Comparison of ENCODE assay signal across 11 cellular contexts in the genomic region with DNA sequence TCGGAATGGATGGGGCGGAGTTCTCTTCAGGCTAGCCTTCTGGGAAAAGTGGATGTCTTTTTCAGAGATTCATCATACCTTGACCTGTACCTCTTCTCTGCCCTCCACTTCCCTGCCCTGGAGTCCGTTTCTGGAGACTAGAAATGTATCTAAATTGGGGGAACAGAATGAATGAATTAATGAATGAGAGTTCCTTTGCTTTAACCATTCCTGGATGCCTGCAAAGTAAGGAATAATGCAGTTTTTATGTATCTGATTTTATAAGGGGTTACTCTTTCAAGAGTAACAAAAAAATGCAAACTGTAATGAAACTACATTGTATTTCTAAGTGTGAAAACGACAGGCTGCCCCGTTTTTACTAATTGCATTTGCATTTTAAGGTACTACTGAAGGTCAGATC. TPM values are rescaled to one million over a fixed set of nuclear protein-coding genes. Genes with fewer than 3 reads are reported as not detected.
A peak's percentile ranks its signal among the peaks of the same experiment; 100 is the strongest.
DNase-seq lines count a peak whose midpoint lies in the region; TF ChIP-seq lines count a peak whose summit lies in the region.
"Had no signal": no experiment of that assay in that cellular context is flagged by ENCODE, and none has a peak within 500 bp of the region (broad histone marks: within the 10 kb centered on the region; RNA-seq: fewer than 3 reads in every experiment).

No MANE protein-coding gene starts in this region.

- H3K27ac ChIP-seq in GM23248 (no peak overlapping the region), brain microvascular endothelial cell (no peak overlapping the region), iPS-18a (ENCODE audit: low read length) (no peak overlapping the region), sigmoid colon (no peak overlapping the region)

- in situ Hi-C loops in GM23248 (cut with MboI) (no loop called here), brain microvascular endothelial cell (cut with HindIII; ENCODE audit: low pct_ligation_motif_present, low sequenced_read_pairs) (no loop called here)

- peaks cover 38% of the 10 kb centered on the region for H3K4me1 ChIP-seq in GM23248 (ENCODE audit: insufficient read depth)
- peaks cover 11% of the 10 kb centered on the region for H3K4me1 ChIP-seq in iPS-18a (ENCODE audit: control insufficient read depth, low read depth, low read length)
- H3K4me1 ChIP-seq in sigmoid colon, result peaks cover 0 to 46% (median 42%) of the 10 kb centered on the region in 4 donors

- peaks cover 46% of the 10 kb centered on the region for H3F3A ChIP-seq in GM23248 (ENCODE audit: insufficient read depth)

- intact Hi-C loops in sigmoid colon (cut with DNase I), result no loop called here

- no peak overlapping the region for H2AFZ ChIP-seq in GM23248

- no peak for TF ChIP-seq EP300 in sigmoid colon (IDR thresholded peaks at IDR 0.05)

- H3K36me3 ChIP-seq in GM23248 (ENCODE audit: low read depth) (peaks cover 7% of the 10 kb centered on the region; the same call in 1 of the 2 replicates), brain microvascular endothelial cell (replicated peaks) (no peaks in the 10 kb centered on the region), iPS-18a (ENCODE audit: control insufficient read depth, low read depth, low read length) (no peaks in the 10 kb centered on the region), sigmoid colon (no peaks in the 10 kb centered on the region)

- peak overlapping the region; percentile 92 for H3K4me3 ChIP-seq in GM23248
- peak overlapping the region; percentile 61 for H3K4me3 ChIP-seq in brain microvascular endothelial cell (ENCODE audit: low read depth, low read length)
- H3K4me3 ChIP-seq in iPS-18a (ENCODE audit: low read length), result peak overlapping the region; percentile 95
- peak overlapping the region in 3 of 4 donors; percentile 67 to 85 (median 72) for H3K4me3 ChIP-seq in sigmoid colon

- H3K79me2 ChIP-seq in GM23248 (ENCODE audit: insufficient read depth), result peaks cover 67% of the 10 kb centered on the region

- TF ChIP-seq CTCF in brain microvascular endothelial cell (IDR thresholded peaks at IDR 0.05; ENCODE audit: low read depth, low read length, missing control alignments), result no peak
- no peak for TF ChIP-seq CTCF in sigmoid colon (IDR thresholded peaks at IDR 0.05)

- no peak for TF ChIP-seq POLR2A in sigmoid colon (IDR thresholded peaks at IDR 0.05)

- H3K27me3 ChIP-seq in GM23248 (replicated peaks; ENCODE audit: insufficient read depth), result no peaks in the 10 kb centered on the region
- H3K27me3 ChIP-seq in brain microvascular endothelial cell (replicated peaks), result no peaks in the 10 kb centered on the region
- H3K27me3 ChIP-seq in iPS-18a (ENCODE audit: control insufficient read depth, insufficient read depth, low read length), result peaks cover 20% of the 10 kb centered on the region
- H3K27me3 ChIP-seq in sigmoid colon, result no peaks in the 10 kb centered on the region

- 69 to 71% methylated on average over 5 of the region's 5 CpGs for WGBS in GM23248 (ENCODE audit: low coverage in 1 of 2, low lambda C conversion rate in 2 of 2, missing lambda C conversion rate in 2 of 2), 2 experiments
- 45 to 65% methylated on average over 5 of the region's 5 CpGs for WGBS in sigmoid colon, 2 donors

- DNase-seq in GM23248 (no peak), brain microvascular endothelial cell (no peak), sigmoid colon (no peak), SIG-M5 (lab: John Stamatoyannopoulos, UW) (no peak), HuH-7 (ENCODE audit: low spot score) (no peak), NCI-H1105 treated with DMSO at 0.1 percent for 48 hours (lab: John Stamatoyannopoulos, UW) (no peak), dermis blood vessel endothelial cell (no peak)
- DNase-seq: DMS79, NCI-H2029, RPMI8226 had no signal

- no peaks in the 10 kb centered on the region; the same call in 1 of the 2 replicates for H4K20me1 ChIP-seq in GM23248 (ENCODE audit: insufficient read depth)

- no peaks in the 10 kb centered on the region for H3K9me2 ChIP-seq in GM23248 (ENCODE audit: insufficient read depth)

- peak overlapping the region; percentile 96 for H3K4me2 ChIP-seq in GM23248 (ENCODE audit: unreplicated experiment)

- H3K9me3 ChIP-seq in GM23248 (ENCODE audit: low read depth) (no peaks in the 10 kb centered on the region), iPS-18a (ENCODE audit: control insufficient read depth, low read depth, low read length) (no peaks in the 10 kb centered on the region), sigmoid colon (no peaks in the 10 kb centered on the region)

- H3K9ac ChIP-seq in GM23248 (peak overlapping the region; percentile 82), iPS-18a (ENCODE audit: low read length) (no peak overlapping the region)

RNA-seq across cellular contexts. Expression of gene SOWAHC, which starts 2.0 kb away (rescaled TPM):
- total RNA-seq in GM23248 (2014; rRNA removed; shearing (Covaris generic)), result 43.6 and 46.0 TPM in 2 replicates
- polyA plus RNA-seq in GM23248 (2016; fragmentation: Nextera tagmentation; extraction: Ambion mirVana), result 18.0 and 19.8 TPM in 2 replicates
- 10 to 100 TPM; 19.4 to 29.3 (median 23.6) TPM for total RNA-seq in sigmoid colon
- polyA plus RNA-seq in sigmoid colon, result 10 to 100 TPM; 16.4 to 27.5 (median 18.6) TPM
- 11.1 and 14.3 TPM in 2 replicates for total RNA-seq in dermis blood vessel endothelial cell

RNA-seq across cellular contexts. Expression of gene SEPTIN10, which starts 2.4 kb away (rescaled TPM):
- 129 and 152 TPM in 2 replicates for total RNA-seq in GM23248 (2014; rRNA removed; shearing (Covaris generic))
- polyA plus RNA-seq in GM23248 (2016; fragmentation: Nextera tagmentation; extraction: Ambion mirVana) (142 and 144 TPM in 2 replicates), sigmoid colon (10 to 100 TPM; 36.1 to 58.3 (median 51.1) TPM)
- total RNA-seq in sigmoid colon (100 to 1,000 TPM; 122 to 178 (median 161) TPM), dermis blood vessel endothelial cell (149 and 179 TPM in 2 replicates)
